Comparison of ENCODE assay signal across 8 cellular contexts in the genomic region with DNA sequence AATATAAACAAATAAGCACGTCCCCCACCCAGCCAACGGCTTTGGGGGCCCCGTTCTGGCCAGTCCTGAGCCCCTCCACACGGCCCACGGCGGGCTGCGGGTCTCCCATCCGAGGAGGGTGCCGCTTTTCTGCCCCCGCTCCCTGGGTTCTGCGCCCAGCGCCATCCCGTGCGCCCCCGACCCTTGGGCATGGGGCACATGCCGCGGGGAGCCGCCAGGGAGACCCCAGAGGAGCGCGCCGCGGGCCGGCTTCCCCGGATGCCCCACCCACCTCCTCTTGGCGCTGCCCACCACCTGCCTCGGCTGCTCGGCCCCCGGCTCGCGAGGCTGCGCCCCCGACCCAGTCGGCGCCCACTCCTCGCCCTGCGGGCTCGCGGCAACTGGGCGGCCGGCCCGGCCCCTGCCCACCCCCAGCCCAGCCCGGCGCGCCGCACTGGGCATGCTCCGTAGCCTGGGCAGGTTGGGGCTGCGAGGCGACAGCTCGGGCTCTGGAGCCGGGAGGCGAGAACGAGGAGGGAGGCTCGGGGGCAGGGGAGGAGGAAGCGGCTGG. TPM values are rescaled to one million over a fixed set of nuclear protein-coding genes. Genes with fewer than 3 reads are reported as not detected.
DNase-seq lines count a peak whose midpoint lies in the region; ATAC-seq, FAIRE-seq and TF ChIP-seq lines count a peak whose summit lies in the region.

No MANE protein-coding gene starts in this region.

- no peaks in the 10 kb centered on the region for H3K9me3 ChIP-seq in endothelial cell of umbilical vein (replicated peaks; ENCODE audit: control insufficient read depth, insufficient read depth, low read length)

- H3K27me3 ChIP-seq in endothelial cell of umbilical vein (ENCODE audit: control insufficient read depth in 2 of 2, insufficient read depth in 2 of 2, low read length in 2 of 2) = peaks cover 0 to 5% of the 10 kb centered on the region in 2 experiments

- no peaks in the 10 kb centered on the region for H3K79me2 ChIP-seq in endothelial cell of umbilical vein (ENCODE audit: control insufficient read depth, insufficient read depth, low read length)

- dilution Hi-C loops in endothelial cell of umbilical vein (cut with MboI; ENCODE audit: extremely low pct_ligation_motif_present, low sequenced_read_pairs) = no loop called here

- in situ Hi-C loops in GM13977 (cut with MboI; ENCODE audit: low pct_unique_long_range_greater_than_20kb, low sequenced_read_pairs, unreplicated experiment) = no loop called here

- no peaks in the 10 kb centered on the region for H3K4me1 ChIP-seq in endothelial cell of umbilical vein (ENCODE audit: control insufficient read depth, extremely low read depth, insufficient read depth, low read length)

- POLR2A ChIA-PET in endothelial cell of umbilical vein (lab: Charles Lee) = interaction anchor here (0.6 kb wide), 1 partner anchor 44 kb away, joined by 3 read pairs; no protein-coding TSS in a partner anchor

- CTCF ChIA-PET in endothelial cell of umbilical vein (lab: Charles Lee) = interaction anchor here (0.6 to 1.5 kb wide), 4 partner anchors 12 to 325 kb away, joined by 3 to 5 read pairs (median 4); no protein-coding TSS in a partner anchor

- H3K4me2 ChIP-seq in endothelial cell of umbilical vein (ENCODE audit: insufficient read depth, low read length) = peak overlapping the region; percentile 68

- no peaks in the 10 kb centered on the region for H3K9me1 ChIP-seq in endothelial cell of umbilical vein (replicated peaks; ENCODE audit: control insufficient read depth, extremely low read depth, insufficient read depth, low read length)

- peak overlapping the region; percentile 77 for H2AFZ ChIP-seq in endothelial cell of umbilical vein (ENCODE audit: low read depth, low read length)

- TF ChIP-seq CTCF in endothelial cell of umbilical vein (IDR thresholded peaks at IDR 0.05; ENCODE audit: extremely low read depth in 1 of 2, insufficient read depth in 1 of 2, low read depth in 1 of 2, low read length in 2 of 2) = no peak
- no peak for TF ChIP-seq CTCF in GM13977 (IDR thresholded peaks at IDR 0.05; ENCODE audit: extremely low read depth, insufficient read depth, missing control alignments)

- FAIRE-seq in endothelial cell of umbilical vein (lab: Jason Lieb, UNC) = no peak

- intact Hi-C loops in endothelial cell of umbilical vein (cut with micrococcal nuclease) = loop anchor here (5.0 to 10.0 kb wide), 3 partner anchors 196 to 274 kb away; no protein-coding TSS in a partner anchor

- TF ChIP-seq POLR2A in endothelial cell of umbilical vein (IDR thresholded peaks at IDR 0.05; ENCODE audit: low read depth, low read length) = no peak

- H4K20me1 ChIP-seq in endothelial cell of umbilical vein (replicated peaks; ENCODE audit: control insufficient read depth, extremely low read depth, insufficient read depth, low read length) = no peaks in the 10 kb centered on the region

- peak overlapping the region; percentile 42 to 81 (median 69) for H3K4me3 ChIP-seq in endothelial cell of umbilical vein (replicated peaks in 1 of 3; ENCODE audit: insufficient read depth in 1 of 3, low read depth in 1 of 3, low read length in 3 of 3)

- no peak for ATAC-seq in HG03520 (IDR thresholded peaks at IDR 0.05; ENCODE audit: unreplicated experiment)
- ATAC-seq in activated CD4-positive, CD25-positive, alpha-beta regulatory T cell treated with anti-CD3 and anti-CD28 coated beads, Interleukin-2, amount 50 U/mL, for 24 hours = no peak

- peak; percentile 48 for DNase-seq in ELF-1 (ENCODE audit: low read depth, low spot score)
- peak; percentile 82 for DNase-seq in NCI-H510A (lab: John Stamatoyannopoulos, UW)
- peak; percentile 56 for DNase-seq in endothelial cell of umbilical vein (ENCODE audit: low read depth, low spot score)
- DNase-seq in mucosa of gallbladder (ENCODE audit: low spot score) = peak; percentile 16
- DNase-seq in HPDE6-E6E7 (ENCODE audit: extremely low spot score) = no peak
- no peak for DNase-seq in GM13977 (ENCODE audit: low spot score)

- H3K9ac ChIP-seq in endothelial cell of umbilical vein (replicated peaks; ENCODE audit: extremely low read depth, insufficient read depth, low read length) = no peak overlapping the region

- no peak overlapping the region for H3K27ac ChIP-seq in endothelial cell of umbilical vein (ENCODE audit: insufficient read depth, low read depth, low read length)

- BruUV-seq in endothelial cell of umbilical vein (replicated peaks; lab: Mats Ljungman, UMichigan) = no TSS peak

- H3K36me3 ChIP-seq in endothelial cell of umbilical vein (ENCODE audit: control insufficient read depth in 2 of 2, extremely low read depth in 1 of 2, insufficient read depth in 2 of 2, low read length in 2 of 2) = no peaks in the 10 kb centered on the region

TF ChIP-seq in endothelial cell of umbilical vein, 7 proteins besides CTCF, POLR2A, EP300 and RAD21:
- TF ChIP-seq EZH2 (IDR thresholded peaks at IDR 0.05; ENCODE audit: borderline replicate concordance, low read depth, low read length, severe bottlenecking) = no peak

RNA-seq across cellular contexts. Expression of a gene that starts 0.6 kb away (rescaled TPM):
- total RNA-seq in endothelial cell of umbilical vein (1.6 and 1.7 TPM in 2 replicates), mucosa of gallbladder (27.2 TPM)
- polyA plus RNA-seq in endothelial cell of umbilical vein = 0.37 and 0.38 TPM in 2 replicates
- 0.34 and 0.75 TPM in 2 replicates for polyA plus RNA-seq in endothelial cell of umbilical vein (2011; cell fraction: cytosol; rRNA removed)
- 4.4 and 4.5 TPM in 2 replicates for polyA plus RNA-seq in endothelial cell of umbilical vein (2011; cell fraction: nucleus; rRNA removed)
- polyA plus RNA-seq in endothelial cell of umbilical vein (2012) = 0.76 and 1.0 TPM in 2 replicates
- polyA minus RNA-seq in endothelial cell of umbilical vein = 3.4 and 3.5 TPM in 2 replicates
- polyA minus RNA-seq in endothelial cell of umbilical vein (2011; cell fraction: cytosol; rRNA and poly(A)+ RNA removed) = not detected
- polyA minus RNA-seq in endothelial cell of umbilical vein (2011; cell fraction: nucleus; rRNA and poly(A)+ RNA removed) = 6.2 and 6.9 TPM in 2 replicates

Comparison
In these comparisons a context has a peak if more than half of its experiments do, and no peak if none do; other contexts are left out.
1. DNase-seq: peak in ELF-1 (single experiment), NCI-H510A (single experiment), endothelial cell of umbilical vein (single experiment) and mucosa of gallbladder (single experiment); none in HPDE6-E6E7 (single experiment) and GM13977 (single experiment).
2. RNA of a gene that starts 0.6 kb away (total RNA-seq): 27.2 TPM in mucosa of gallbladder (single experiment); 1.6 to 1.7 TPM in endothelial cell of umbilical vein; every median in the first group is over 10 times any median in the second.